2 cellular contexts compared by ENCODE assay signal in the genomic region with DNA sequence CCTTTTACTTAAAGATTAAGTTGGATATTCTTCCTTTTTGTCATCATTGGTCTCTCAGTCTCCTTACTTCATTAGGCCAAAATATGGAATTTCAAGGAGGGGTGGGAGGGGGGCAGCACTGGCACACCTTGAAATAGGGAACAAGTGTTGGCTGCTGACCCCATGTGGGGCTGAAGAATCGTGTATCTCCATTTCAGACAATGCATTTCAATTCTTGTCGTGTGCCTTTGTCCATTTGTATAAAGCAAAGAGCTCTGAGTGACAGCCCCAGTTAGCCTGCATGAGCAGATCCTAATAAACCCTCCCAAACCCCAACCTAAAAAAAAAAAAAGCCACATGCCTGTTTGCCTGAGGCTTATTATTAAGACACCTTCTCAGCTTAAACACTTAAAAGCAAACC.
A peak's percentile ranks its signal among the peaks of the same experiment; 100 is the strongest.
TF ChIP-seq lines count a peak whose summit lies in the region.

No MANE protein-coding gene starts in this region.

TF ChIP-seq in GM23338, 12 proteins besides CTCF, POLR2A, EP300 and RAD21:
- TF ChIP-seq ZNF114 (CRISPR knock-in tag; IDR thresholded peaks at IDR 0.05): no peak
- TF ChIP-seq CREB1 (CRISPR knock-in tag; IDR thresholded peaks at IDR 0.05; ENCODE audit: low read depth): no peak
- no peak for TF ChIP-seq NANOG (IDR thresholded peaks at IDR 0.05; ENCODE audit: borderline replicate concordance)
- no peak for TF ChIP-seq JUNB (IDR thresholded peaks at IDR 0.05; ENCODE audit: unreplicated experiment)

TF ChIP-seq in H1, 55 proteins besides CTCF, POLR2A, EP300 and RAD21:
- TF ChIP-seq EZH2 (IDR thresholded peaks at IDR 0.05; ENCODE audit: low read depth, low read length, severe bottlenecking): peak; percentile 6
- TF ChIP-seq BCL11A (IDR thresholded peaks at IDR 0.05; ENCODE audit: low read depth in 2 of 2, low read length in 2 of 2): no peak
